ENCODE assay signal across 1 cellular context in the genomic region with DNA sequence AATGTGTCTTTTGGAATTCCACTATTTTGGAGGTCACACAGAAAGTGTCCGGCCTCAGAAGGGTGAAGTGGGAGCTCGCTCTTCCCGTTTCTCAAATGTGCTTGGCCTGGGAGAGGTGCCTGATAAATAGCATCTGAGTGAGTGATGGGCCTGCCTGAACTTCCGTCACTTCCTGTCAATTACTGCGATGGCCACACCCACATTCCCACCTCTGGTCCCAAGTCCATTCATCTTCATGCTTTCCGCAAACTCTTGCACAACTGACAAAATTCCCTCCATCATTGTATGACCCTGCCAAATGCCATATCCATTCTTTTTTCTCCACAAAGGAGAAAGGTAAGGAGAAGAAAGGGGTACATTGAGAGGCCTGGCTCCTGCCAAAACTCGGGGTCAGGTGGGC.
TF ChIP-seq lines count a peak whose summit lies in the region.

No MANE protein-coding gene starts in this region.

TF ChIP-seq in HepG2, 621 proteins besides CTCF, POLR2A, EP300 and RAD21 (continued from another document and continues in another):
- TF ChIP-seq, protein P1, sequence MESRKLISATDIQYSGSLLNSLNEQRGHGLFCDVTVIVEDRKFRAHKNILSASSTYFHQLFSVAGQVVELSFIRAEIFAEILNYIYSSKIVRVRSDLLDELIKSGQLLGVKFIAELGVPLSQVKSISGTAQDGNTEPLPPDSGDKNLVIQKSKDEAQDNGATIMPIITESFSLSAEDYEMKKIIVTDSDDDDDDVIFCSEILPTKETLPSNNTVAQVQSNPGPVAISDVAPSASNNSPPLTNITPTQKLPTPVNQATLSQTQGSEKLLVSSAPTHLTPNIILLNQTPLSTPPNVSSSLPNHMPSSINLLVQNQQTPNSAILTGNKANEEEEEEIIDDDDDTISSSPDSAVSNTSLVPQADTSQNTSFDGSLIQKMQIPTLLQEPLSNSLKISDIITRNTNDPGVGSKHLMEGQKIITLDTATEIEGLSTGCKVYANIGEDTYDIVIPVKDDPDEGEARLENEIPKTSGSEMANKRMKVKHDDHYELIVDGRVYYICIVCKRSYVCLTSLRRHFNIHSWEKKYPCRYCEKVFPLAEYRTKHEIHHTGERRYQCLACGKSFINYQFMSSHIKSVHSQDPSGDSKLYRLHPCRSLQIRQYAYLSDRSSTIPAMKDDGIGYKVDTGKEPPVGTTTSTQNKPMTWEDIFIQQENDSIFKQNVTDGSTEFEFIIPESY (CRISPR knock-in tag; IDR thresholded peaks at IDR 0.05): peak; percentile 57
- TF ChIP-seq, protein P2, sequence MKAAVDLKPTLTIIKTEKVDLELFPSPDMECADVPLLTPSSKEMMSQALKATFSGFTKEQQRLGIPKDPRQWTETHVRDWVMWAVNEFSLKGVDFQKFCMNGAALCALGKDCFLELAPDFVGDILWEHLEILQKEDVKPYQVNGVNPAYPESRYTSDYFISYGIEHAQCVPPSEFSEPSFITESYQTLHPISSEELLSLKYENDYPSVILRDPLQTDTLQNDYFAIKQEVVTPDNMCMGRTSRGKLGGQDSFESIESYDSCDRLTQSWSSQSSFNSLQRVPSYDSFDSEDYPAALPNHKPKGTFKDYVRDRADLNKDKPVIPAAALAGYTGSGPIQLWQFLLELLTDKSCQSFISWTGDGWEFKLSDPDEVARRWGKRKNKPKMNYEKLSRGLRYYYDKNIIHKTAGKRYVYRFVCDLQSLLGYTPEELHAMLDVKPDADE (CRISPR knock-in tag; IDR thresholded peaks at IDR 0.05): no peak
- no peak for TF ChIP-seq ZNF749 (CRISPR knock-in tag; IDR thresholded peaks at IDR 0.05; ENCODE audit: borderline replicate concordance)
- no peak for TF ChIP-seq GABPA (IDR thresholded peaks at IDR 0.05; ENCODE audit: low read depth, low read length)
- TF ChIP-seq GABPA (CRISPR knock-in tag; IDR thresholded peaks at IDR 0.05; ENCODE audit: low read depth): peak; percentile 48
- no peak for TF ChIP-seq ADNP (CRISPR knock-in tag; IDR thresholded peaks at IDR 0.05)
- peak; percentile 63 for TF ChIP-seq HNF4A (CRISPR knock-in tag; IDR thresholded peaks at IDR 0.05)
- TF ChIP-seq, protein P3, sequence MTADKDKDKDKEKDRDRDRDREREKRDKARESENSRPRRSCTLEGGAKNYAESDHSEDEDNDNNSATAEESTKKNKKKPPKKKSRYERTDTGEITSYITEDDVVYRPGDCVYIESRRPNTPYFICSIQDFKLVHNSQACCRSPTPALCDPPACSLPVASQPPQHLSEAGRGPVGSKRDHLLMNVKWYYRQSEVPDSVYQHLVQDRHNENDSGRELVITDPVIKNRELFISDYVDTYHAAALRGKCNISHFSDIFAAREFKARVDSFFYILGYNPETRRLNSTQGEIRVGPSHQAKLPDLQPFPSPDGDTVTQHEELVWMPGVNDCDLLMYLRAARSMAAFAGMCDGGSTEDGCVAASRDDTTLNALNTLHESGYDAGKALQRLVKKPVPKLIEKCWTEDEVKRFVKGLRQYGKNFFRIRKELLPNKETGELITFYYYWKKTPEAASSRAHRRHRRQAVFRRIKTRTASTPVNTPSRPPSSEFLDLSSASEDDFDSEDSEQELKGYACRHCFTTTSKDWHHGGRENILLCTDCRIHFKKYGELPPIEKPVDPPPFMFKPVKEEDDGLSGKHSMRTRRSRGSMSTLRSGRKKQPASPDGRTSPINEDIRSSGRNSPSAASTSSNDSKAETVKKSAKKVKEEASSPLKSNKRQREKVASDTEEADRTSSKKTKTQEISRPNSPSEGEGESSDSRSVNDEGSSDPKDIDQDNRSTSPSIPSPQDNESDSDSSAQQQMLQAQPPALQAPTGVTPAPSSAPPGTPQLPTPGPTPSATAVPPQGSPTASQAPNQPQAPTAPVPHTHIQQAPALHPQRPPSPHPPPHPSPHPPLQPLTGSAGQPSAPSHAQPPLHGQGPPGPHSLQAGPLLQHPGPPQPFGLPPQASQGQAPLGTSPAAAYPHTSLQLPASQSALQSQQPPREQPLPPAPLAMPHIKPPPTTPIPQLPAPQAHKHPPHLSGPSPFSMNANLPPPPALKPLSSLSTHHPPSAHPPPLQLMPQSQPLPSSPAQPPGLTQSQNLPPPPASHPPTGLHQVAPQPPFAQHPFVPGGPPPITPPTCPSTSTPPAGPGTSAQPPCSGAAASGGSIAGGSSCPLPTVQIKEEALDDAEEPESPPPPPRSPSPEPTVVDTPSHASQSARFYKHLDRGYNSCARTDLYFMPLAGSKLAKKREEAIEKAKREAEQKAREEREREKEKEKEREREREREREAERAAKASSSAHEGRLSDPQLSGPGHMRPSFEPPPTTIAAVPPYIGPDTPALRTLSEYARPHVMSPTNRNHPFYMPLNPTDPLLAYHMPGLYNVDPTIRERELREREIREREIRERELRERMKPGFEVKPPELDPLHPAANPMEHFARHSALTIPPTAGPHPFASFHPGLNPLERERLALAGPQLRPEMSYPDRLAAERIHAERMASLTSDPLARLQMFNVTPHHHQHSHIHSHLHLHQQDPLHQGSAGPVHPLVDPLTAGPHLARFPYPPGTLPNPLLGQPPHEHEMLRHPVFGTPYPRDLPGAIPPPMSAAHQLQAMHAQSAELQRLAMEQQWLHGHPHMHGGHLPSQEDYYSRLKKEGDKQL (CRISPR knock-in tag; IDR thresholded peaks at IDR 0.05; ENCODE audit: low read depth): no peak
- TF ChIP-seq, protein P4, sequence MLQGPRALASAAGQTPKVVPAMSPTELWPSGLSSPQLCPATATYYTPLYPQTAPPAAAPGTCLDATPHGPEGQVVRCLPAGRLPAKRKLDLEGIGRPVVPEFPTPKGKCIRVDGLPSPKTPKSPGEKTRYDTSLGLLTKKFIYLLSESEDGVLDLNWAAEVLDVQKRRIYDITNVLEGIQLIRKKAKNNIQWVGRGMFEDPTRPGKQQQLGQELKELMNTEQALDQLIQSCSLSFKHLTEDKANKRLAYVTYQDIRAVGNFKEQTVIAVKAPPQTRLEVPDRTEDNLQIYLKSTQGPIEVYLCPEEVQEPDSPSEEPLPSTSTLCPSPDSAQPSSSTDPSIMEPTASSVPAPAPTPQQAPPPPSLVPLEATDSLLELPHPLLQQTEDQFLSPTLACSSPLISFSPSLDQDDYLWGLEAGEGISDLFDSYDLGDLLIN (CRISPR knock-in tag; IDR thresholded peaks at IDR 0.05; ENCODE audit: borderline replicate concordance): no peak
- no peak for TF ChIP-seq MED8 (CRISPR knock-in tag; IDR thresholded peaks at IDR 0.05; ENCODE audit: insufficient replicate concordance)
- TF ChIP-seq, protein P5, sequence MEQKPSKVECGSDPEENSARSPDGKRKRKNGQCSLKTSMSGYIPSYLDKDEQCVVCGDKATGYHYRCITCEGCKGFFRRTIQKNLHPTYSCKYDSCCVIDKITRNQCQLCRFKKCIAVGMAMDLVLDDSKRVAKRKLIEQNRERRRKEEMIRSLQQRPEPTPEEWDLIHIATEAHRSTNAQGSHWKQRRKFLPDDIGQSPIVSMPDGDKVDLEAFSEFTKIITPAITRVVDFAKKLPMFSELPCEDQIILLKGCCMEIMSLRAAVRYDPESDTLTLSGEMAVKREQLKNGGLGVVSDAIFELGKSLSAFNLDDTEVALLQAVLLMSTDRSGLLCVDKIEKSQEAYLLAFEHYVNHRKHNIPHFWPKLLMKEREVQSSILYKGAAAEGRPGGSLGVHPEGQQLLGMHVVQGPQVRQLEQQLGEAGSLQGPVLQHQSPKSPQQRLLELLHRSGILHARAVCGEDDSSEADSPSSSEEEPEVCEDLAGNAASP (CRISPR knock-in tag; IDR thresholded peaks at IDR 0.05; ENCODE audit: borderline replicate concordance): no peak
- no peak for TF ChIP-seq ZSCAN20 (CRISPR knock-in tag; IDR thresholded peaks at IDR 0.05; ENCODE audit: borderline replicate concordance)
- TF ChIP-seq ZNF224 (CRISPR knock-in tag; IDR thresholded peaks at IDR 0.05): no peak
- no peak for TF ChIP-seq SRF (IDR thresholded peaks at IDR 0.05; ENCODE audit: low read depth, low read length)
- TF ChIP-seq RORA (CRISPR knock-in tag; IDR thresholded peaks at IDR 0.05): no peak
- no peak for TF ChIP-seq RELA (CRISPR knock-in tag; IDR thresholded peaks at IDR 0.05)
- TF ChIP-seq JUNB (CRISPR knock-in tag; IDR thresholded peaks at IDR 0.05; ENCODE audit: borderline replicate concordance): no peak
- no peak for TF ChIP-seq ZNF839 (CRISPR knock-in tag; IDR thresholded peaks at IDR 0.05; ENCODE audit: borderline replicate concordance)
- TF ChIP-seq SPEN (CRISPR knock-in tag; IDR thresholded peaks at IDR 0.05; ENCODE audit: low read depth): no peak
- peak; percentile 28; the same call in 1 of the 2 replicates for TF ChIP-seq SP5 (CRISPR knock-in tag; IDR thresholded peaks at IDR 0.05; ENCODE audit: borderline replicate concordance, low read depth)
- no peak for TF ChIP-seq AKAP8 (CRISPR knock-in tag; IDR thresholded peaks at IDR 0.05)
- no peak for TF ChIP-seq CBFB (CRISPR knock-in tag; IDR thresholded peaks at IDR 0.05)
- peak; percentile 84 for TF ChIP-seq CEBPB (IDR thresholded peaks at IDR 0.05; ENCODE audit: borderline replicate concordance, low read depth, low read length)
- TF ChIP-seq FOSL2 (CRISPR knock-in tag; IDR thresholded peaks at IDR 0.05): no peak
- no peak for TF ChIP-seq CHD2 (IDR thresholded peaks at IDR 0.05; ENCODE audit: low read depth, low read length)
- TF ChIP-seq ZNF557 (CRISPR knock-in tag; IDR thresholded peaks at IDR 0.05): no peak
- no peak for TF ChIP-seq MAFF (IDR thresholded peaks at IDR 0.05; ENCODE audit: low read depth, low read length)
- TF ChIP-seq ZNF264 (CRISPR knock-in tag; IDR thresholded peaks at IDR 0.05): no peak
- TF ChIP-seq, protein P6, sequence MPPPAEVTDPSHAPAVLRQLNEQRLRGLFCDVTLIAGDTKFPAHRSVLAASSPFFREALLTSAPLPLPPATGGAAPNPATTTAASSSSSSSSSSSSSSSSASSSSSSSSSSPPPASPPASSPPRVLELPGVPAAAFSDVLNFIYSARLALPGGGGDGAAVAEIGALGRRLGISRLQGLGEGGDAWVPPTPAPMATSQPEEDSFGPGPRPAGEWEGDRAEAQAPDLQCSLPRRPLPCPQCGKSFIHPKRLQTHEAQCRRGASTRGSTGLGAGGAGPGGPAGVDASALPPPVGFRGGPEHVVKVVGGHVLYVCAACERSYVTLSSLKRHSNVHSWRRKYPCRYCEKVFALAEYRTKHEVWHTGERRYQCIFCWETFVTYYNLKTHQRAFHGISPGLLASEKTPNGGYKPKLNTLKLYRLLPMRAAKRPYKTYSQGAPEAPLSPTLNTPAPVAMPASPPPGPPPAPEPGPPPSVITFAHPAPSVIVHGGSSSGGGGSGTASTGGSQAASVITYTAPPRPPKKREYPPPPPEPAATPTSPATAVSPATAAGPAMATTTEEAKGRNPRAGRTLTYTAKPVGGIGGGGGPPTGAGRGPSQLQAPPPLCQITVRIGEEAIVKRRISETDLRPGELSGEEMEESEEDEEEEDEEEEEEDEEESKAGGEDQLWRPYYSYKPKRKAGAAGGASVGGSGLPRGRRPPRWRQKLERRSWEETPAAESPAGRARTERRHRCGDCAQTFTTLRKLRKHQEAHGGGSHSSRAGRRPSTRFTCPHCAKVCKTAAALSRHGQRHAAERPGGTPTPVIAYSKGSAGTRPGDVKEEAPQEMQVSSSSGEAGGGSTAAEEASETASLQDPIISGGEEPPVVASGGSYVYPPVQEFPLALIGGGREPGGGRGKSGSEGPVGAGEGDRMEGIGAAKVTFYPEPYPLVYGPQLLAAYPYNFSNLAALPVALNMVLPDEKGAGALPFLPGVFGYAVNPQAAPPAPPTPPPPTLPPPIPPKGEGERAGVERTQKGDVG (CRISPR knock-in tag; IDR thresholded peaks at IDR 0.05; ENCODE audit: borderline replicate concordance): no peak
- no peak for TF ChIP-seq BRD4 (CRISPR knock-in tag; IDR thresholded peaks at IDR 0.05)
- TF ChIP-seq, protein P7, sequence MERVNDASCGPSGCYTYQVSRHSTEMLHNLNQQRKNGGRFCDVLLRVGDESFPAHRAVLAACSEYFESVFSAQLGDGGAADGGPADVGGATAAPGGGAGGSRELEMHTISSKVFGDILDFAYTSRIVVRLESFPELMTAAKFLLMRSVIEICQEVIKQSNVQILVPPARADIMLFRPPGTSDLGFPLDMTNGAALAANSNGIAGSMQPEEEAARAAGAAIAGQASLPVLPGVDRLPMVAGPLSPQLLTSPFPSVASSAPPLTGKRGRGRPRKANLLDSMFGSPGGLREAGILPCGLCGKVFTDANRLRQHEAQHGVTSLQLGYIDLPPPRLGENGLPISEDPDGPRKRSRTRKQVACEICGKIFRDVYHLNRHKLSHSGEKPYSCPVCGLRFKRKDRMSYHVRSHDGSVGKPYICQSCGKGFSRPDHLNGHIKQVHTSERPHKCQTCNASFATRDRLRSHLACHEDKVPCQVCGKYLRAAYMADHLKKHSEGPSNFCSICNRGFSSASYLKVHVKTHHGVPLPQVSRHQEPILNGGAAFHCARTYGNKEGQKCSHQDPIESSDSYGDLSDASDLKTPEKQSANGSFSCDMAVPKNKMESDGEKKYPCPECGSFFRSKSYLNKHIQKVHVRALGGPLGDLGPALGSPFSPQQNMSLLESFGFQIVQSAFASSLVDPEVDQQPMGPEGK (CRISPR knock-in tag; IDR thresholded peaks at IDR 0.05): no peak
- 0 out of 2 replicates have a peak, but pooled peaks have one; percentile 7 for TF ChIP-seq CREB1 (IDR thresholded peaks at IDR 0.05)
- TF ChIP-seq CREB1 (CRISPR knock-in tag; IDR thresholded peaks at IDR 0.05): no peak
- TF ChIP-seq RFX1 (IDR thresholded peaks at IDR 0.05): no peak
- 0 out of 2 replicates have a peak, but pooled peaks have one; percentile 35 for TF ChIP-seq GABPB1 (CRISPR knock-in tag; IDR thresholded peaks at IDR 0.05)
- TF ChIP-seq ISX (CRISPR knock-in tag; conservative IDR thresholded peaks at IDR 0.05): no peak
- TF ChIP-seq, protein P8, sequence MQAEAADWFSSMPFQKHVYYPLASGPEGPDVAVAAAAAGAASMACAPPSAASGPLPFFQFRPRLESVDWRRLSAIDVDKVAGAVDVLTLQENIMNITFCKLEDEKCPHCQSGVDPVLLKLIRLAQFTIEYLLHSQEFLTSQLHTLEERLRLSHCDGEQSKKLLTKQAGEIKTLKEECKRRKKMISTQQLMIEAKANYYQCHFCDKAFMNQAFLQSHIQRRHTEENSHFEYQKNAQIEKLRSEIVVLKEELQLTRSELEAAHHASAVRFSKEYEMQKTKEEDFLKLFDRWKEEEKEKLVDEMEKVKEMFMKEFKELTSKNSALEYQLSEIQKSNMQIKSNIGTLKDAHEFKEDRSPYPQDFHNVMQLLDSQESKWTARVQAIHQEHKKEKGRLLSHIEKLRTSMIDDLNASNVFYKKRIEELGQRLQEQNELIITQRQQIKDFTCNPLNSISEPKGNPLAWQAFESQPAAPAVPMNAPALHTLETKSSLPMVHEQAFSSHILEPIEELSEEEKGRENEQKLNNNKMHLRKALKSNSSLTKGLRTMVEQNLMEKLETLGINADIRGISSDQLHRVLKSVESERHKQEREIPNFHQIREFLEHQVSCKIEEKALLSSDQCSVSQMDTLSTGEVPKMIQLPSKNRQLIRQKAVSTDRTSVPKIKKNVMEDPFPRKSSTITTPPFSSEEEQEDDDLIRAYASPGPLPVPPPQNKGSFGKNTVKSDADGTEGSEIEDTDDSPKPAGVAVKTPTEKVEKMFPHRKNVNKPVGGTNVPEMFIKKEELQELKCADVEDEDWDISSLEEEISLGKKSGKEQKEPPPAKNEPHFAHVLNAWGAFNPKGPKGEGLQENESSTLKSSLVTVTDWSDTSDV (CRISPR knock-in tag; IDR thresholded peaks at IDR 0.05): no peak
- TF ChIP-seq CEBPG (CRISPR knock-in tag; IDR thresholded peaks at IDR 0.05): peak; percentile 59; the same call in 1 of the 2 replicates
- no peak for TF ChIP-seq YY1 (IDR thresholded peaks at IDR 0.05; ENCODE audit: insufficient read depth, insufficient replicate concordance, low read depth, low read length)
- TF ChIP-seq AHR (CRISPR knock-in tag; IDR thresholded peaks at IDR 0.05): no peak
